In the genomic region with DNA sequence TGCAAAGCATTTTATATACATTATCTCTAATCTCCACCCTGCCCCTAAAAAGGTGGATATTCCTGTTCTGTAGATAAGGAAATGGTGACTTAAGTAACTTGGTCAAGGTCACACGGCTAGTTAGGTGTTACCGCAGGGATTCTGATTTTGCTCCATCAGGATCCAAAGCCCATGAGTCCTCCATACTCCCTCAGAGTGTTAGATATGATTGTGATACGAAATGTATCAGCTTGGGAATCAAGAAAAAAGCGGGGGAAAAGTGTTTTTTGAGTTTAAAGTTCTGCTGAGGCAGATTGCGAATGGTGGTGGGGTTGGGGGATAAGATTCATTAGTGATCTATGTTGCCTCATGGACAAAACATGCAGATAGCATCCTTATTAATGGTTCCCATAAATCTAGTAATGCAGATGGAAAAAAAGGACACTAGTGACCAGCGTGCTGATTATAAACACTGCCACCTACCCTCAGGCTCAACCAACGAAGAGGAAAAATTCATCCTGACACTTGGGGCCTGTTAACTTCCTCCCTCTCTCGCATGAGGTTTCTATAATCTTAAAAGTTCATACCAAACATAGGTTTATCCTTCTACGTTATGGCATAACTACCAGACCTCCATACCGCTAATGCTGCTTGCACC, we compare ENCODE assay signal across 18 cellular contexts.
"Had no signal": no experiment of that assay in that cellular context is flagged by ENCODE, and none has a peak within 500 bp of the region (broad histone marks: within the 10 kb centered on the region; RNA-seq: fewer than 3 reads in every experiment).

No MANE protein-coding gene starts in this region.

- H3K27me3 ChIP-seq: upper lobe of left lung had no signal

- H3K36me3 Mint-ChIP-seq: activated naive CD8-positive, alpha-beta T cell; mesothelial cell of epicardium; natural killer cell treated with Interleukin-12 subunit alpha and Interleukin-12 subunit beta and Interleukin-15 and Interleukin-18, amount 100 ng/mL, for 72 hours had no signal

- DNase-seq: activated CD4-positive, alpha-beta T cell treated with anti-CD3 and anti-CD28 coated beads for 36 hours; activated CD4-positive, alpha-beta T cell treated with anti-CD3 and anti-CD28 coated beads, Interleukin-2, amount 50 U/mL, for 48 hours; activated gamma-delta T cell treated with Interleukin-2 at 50 U/mL for 16 hours; effector memory CD8-positive, alpha-beta T cell; foreskin fibroblast; hypothalamus; islet precursor cell; posterior cingulate gyrus; stimulated activated naive CD8-positive, alpha-beta T cell treated with anti-CD3 and anti-CD28 coated beads, Interleukin-15, amount 100 ng/mL, for 72 hours; T-helper 2 cell; upper lobe of left lung had no signal

- ATAC-seq: activated CD4-positive, alpha-beta T cell treated with anti-CD3 and anti-CD28 coated beads for 36 hours; effector memory CD8-positive, alpha-beta T cell; natural killer cell treated with Interleukin-12 subunit alpha and Interleukin-12 subunit beta and Interleukin-15 and Interleukin-18, amount 100 ng/mL, for 72 hours; stimulated activated naive CD8-positive, alpha-beta T cell treated with anti-CD3 and anti-CD28 coated beads, Interleukin-15, amount 100 ng/mL, for 72 hours; WTC11 had no signal

- H3K9me3 Mint-ChIP-seq: effector memory CD8-positive, alpha-beta T cell; natural killer cell treated with Interleukin-12 subunit alpha and Interleukin-12 subunit beta and Interleukin-15 and Interleukin-18, amount 100 ng/mL, for 72 hours; stimulated activated naive CD8-positive, alpha-beta T cell treated with anti-CD3 and anti-CD28 coated beads, Interleukin-15, amount 100 ng/mL, for 72 hours had no signal

- H3K4me3 ChIP-seq: lung, suprapubic skin had no signal

- H3K27ac Mint-ChIP-seq: activated CD4-positive, alpha-beta T cell treated with anti-CD3 and anti-CD28 coated beads for 36 hours; activated naive CD8-positive, alpha-beta T cell; effector memory CD8-positive, alpha-beta T cell; mesothelial cell of epicardium; natural killer cell treated with Interleukin-12 subunit alpha and Interleukin-12 subunit beta and Interleukin-15 and Interleukin-18, amount 100 ng/mL, for 72 hours; stimulated activated naive CD8-positive, alpha-beta T cell treated with anti-CD3 and anti-CD28 coated beads, Interleukin-15, amount 100 ng/mL, for 72 hours; WTC11 had no signal

- H3K27ac ChIP-seq: epithelial cell of prostate, suprapubic skin had no signal

- H3K36me3 ChIP-seq: suprapubic skin, upper lobe of left lung had no signal

- H3K9me3 ChIP-seq: suprapubic skin, upper lobe of left lung had no signal

- H3K4me3 Mint-ChIP-seq: natural killer cell treated with Interleukin-12 subunit alpha and Interleukin-12 subunit beta and Interleukin-15 and Interleukin-18, amount 100 ng/mL, for 72 hours had no signal
